Comparison of ENCODE assay signal across 2 cellular contexts in genomic region chr18:57789759-57790158, GRCh38.
TF ChIP-seq lines count a peak whose summit lies in the region.

No MANE protein-coding gene starts in this region.

TF ChIP-seq in SK-N-SH, 30 proteins besides CTCF, POLR2A, EP300 and RAD21:
- TF ChIP-seq, protein P1, sequence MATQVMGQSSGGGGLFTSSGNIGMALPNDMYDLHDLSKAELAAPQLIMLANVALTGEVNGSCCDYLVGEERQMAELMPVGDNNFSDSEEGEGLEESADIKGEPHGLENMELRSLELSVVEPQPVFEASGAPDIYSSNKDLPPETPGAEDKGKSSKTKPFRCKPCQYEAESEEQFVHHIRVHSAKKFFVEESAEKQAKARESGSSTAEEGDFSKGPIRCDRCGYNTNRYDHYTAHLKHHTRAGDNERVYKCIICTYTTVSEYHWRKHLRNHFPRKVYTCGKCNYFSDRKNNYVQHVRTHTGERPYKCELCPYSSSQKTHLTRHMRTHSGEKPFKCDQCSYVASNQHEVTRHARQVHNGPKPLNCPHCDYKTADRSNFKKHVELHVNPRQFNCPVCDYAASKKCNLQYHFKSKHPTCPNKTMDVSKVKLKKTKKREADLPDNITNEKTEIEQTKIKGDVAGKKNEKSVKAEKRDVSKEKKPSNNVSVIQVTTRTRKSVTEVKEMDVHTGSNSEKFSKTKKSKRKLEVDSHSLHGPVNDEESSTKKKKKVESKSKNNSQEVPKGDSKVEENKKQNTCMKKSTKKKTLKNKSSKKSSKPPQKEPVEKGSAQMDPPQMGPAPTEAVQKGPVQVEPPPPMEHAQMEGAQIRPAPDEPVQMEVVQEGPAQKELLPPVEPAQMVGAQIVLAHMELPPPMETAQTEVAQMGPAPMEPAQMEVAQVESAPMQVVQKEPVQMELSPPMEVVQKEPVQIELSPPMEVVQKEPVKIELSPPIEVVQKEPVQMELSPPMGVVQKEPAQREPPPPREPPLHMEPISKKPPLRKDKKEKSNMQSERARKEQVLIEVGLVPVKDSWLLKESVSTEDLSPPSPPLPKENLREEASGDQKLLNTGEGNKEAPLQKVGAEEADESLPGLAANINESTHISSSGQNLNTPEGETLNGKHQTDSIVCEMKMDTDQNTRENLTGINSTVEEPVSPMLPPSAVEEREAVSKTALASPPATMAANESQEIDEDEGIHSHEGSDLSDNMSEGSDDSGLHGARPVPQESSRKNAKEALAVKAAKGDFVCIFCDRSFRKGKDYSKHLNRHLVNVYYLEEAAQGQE (IDR thresholded peaks at IDR 0.05; ENCODE audit: low read depth, low read length): no peak
- no peak for TF ChIP-seq RXRA (IDR thresholded peaks at IDR 0.05; ENCODE audit: borderline replicate concordance, low read depth)
- TF ChIP-seq ELF1 (IDR thresholded peaks at IDR 0.05): no peak
- TF ChIP-seq RFX5 (IDR thresholded peaks at IDR 0.05; ENCODE audit: low read length): no peak
- no peak for TF ChIP-seq TEAD4 (IDR thresholded peaks at IDR 0.05; ENCODE audit: borderline replicate concordance, insufficient read depth)
- no peak for TF ChIP-seq EZH2phosphoT487 (IDR thresholded peaks at IDR 0.05; ENCODE audit: borderline replicate concordance, low read depth)
- TF ChIP-seq ZBTB33 (IDR thresholded peaks at IDR 0.05; ENCODE audit: borderline replicate concordance, low read depth): no peak
- TF ChIP-seq YY1 (IDR thresholded peaks at IDR 0.05; ENCODE audit: low read depth): no peak
- TF ChIP-seq, protein P2, sequence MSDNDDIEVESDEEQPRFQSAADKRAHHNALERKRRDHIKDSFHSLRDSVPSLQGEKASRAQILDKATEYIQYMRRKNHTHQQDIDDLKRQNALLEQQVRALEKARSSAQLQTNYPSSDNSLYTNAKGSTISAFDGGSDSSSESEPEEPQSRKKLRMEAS (IDR thresholded peaks at IDR 0.05; ENCODE audit: low read depth): no peak
- no peak for TF ChIP-seq FOXM1 (IDR thresholded peaks at IDR 0.05; ENCODE audit: low read depth)
- TF ChIP-seq, protein P3, sequence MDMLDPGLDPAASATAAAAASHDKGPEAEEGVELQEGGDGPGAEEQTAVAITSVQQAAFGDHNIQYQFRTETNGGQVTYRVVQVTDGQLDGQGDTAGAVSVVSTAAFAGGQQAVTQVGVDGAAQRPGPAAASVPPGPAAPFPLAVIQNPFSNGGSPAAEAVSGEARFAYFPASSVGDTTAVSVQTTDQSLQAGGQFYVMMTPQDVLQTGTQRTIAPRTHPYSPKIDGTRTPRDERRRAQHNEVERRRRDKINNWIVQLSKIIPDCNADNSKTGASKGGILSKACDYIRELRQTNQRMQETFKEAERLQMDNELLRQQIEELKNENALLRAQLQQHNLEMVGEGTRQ (IDR thresholded peaks at IDR 0.05; ENCODE audit: borderline replicate concordance, low read depth, low read length): no peak
- no peak for TF ChIP-seq FOXJ3 (CRISPR knock-in tag; IDR thresholded peaks at IDR 0.05)
- TF ChIP-seq GATA2 (CRISPR knock-in tag; IDR thresholded peaks at IDR 0.05): no peak

TF ChIP-seq in SK-N-SH treated with all-trans-retinoic acid at 6 μM for 48 hours, 23 proteins besides CTCF, POLR2A, EP300 and RAD21 (continued from another document):
- no peak for TF ChIP-seq GLIS3 (CRISPR knock-in tag; IDR thresholded peaks at IDR 0.05)
- TF ChIP-seq, protein P4, sequence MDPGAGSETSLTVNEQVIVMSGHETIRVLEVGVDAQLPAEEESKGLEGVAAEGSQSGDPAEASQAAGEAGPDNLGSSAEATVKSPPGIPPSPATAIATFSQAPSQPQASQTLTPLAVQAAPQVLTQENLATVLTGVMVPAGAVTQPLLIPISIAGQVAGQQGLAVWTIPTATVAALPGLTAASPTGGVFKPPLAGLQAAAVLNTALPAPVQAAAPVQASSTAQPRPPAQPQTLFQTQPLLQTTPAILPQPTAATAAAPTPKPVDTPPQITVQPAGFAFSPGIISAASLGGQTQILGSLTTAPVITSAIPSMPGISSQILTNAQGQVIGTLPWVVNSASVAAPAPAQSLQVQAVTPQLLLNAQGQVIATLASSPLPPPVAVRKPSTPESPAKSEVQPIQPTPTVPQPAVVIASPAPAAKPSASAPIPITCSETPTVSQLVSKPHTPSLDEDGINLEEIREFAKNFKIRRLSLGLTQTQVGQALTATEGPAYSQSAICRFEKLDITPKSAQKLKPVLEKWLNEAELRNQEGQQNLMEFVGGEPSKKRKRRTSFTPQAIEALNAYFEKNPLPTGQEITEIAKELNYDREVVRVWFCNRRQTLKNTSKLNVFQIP (CRISPR knock-in tag; IDR thresholded peaks at IDR 0.05; ENCODE audit: borderline replicate concordance, low read depth): no peak
- TF ChIP-seq ZNF8 (CRISPR knock-in tag; IDR thresholded peaks at IDR 0.05): no peak
- no peak for TF ChIP-seq RARB (CRISPR knock-in tag; IDR thresholded peaks at IDR 0.05)
- TF ChIP-seq ZNF70 (CRISPR knock-in tag; IDR thresholded peaks at IDR 0.05): no peak
- TF ChIP-seq OSR1 (CRISPR knock-in tag; IDR thresholded peaks at IDR 0.05): no peak
- no peak for TF ChIP-seq CSDC2 (CRISPR knock-in tag; IDR thresholded peaks at IDR 0.05)
- TF ChIP-seq CSRNP3 (CRISPR knock-in tag; IDR thresholded peaks at IDR 0.05): no peak
